In the genomic region with DNA sequence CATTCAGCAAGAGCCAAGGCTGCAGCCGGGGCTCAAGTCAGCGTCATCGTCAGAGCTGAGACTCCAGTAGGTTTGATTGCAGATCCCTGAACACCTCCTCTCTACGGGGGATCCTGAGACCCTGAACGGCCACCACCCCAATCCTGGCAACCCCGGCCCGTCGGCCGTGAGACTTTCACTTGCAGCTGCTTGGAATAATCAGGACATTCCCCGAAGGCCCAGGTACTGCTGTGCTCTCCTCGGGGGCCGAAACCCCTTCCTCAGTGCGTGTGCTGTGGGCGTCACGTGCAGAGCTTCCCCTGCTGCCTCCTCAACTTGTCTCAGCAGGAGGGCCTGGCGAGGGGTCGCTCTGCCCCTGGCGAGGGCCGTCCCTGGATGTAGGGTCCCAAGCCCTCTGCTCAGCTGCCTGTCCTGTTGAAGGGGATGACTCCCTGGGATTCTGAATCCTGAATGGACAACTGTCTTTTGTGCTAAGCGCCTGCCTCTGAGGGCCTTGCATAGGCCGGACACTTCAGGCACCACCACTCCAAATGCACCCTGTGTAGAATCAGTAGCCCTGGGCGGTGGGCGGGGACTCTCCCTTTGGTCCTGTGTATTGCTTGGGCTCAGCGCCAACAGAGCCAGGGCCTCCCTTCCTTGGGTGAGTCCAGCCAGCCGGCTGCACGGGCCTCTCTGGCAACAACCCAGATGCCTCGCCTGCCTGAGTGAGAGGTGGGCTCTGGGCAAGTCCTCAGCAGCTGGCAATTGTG, we compare ENCODE assay signal across 17 cellular contexts.
A peak's percentile ranks its signal among the peaks of the same experiment; 100 is the strongest.
DNase-seq lines count a peak whose midpoint lies in the region; ATAC-seq and TF ChIP-seq lines count a peak whose summit lies in the region.
"Had no signal": no experiment of that assay in that cellular context is flagged by ENCODE, and none has a peak within 500 bp of the region (broad histone marks: within the 10 kb centered on the region; RNA-seq: fewer than 3 reads in every experiment).

No MANE protein-coding gene starts in this region.

- peak; percentile 75 for DNase-seq in DMS79 (lab: John Stamatoyannopoulos, UW)
- peak; percentile 16 for DNase-seq in GOT3 (lab: John Stamatoyannopoulos, UW)
- DNase-seq in RPMI7951 (ENCODE audit: low read depth) = peak; percentile 94
- DNase-seq in neural progenitor cell (ENCODE audit: low spot score) = no peak
- no peak for DNase-seq in stimulated activated CD4-positive, alpha-beta T cell treated with anti-CD3 and anti-CD28 coated beads, Interleukin-2, amount 100 ng/mL, for 48 hours
- DNase-seq: activated naive CD4-positive, alpha-beta T cell treated with anti-CD3 and anti-CD28 coated beads, Interleukin-2, amount 50 U/mL, for 16 hours; body of pancreas; C1 segment of cervical spinal cord; GDM1; kidney glomerular epithelial cell; T-helper 2 cell had no signal

- no peaks in the 10 kb centered on the region for H3K9me3 ChIP-seq in neural progenitor cell (ENCODE audit: low read depth)
- H3K9me3 ChIP-seq: body of pancreas, mucosa of descending colon had no signal

- peaks cover 4% of the 10 kb centered on the region for H3K27me3 Mint-ChIP-seq in neural progenitor cell (ENCODE audit: insufficient read depth, low read depth)

- no peaks in the 10 kb centered on the region for H3K36me3 ChIP-seq in neural progenitor cell

- no peak overlapping the region for H3K4me2 ChIP-seq in neural progenitor cell

- H3K79me2 ChIP-seq in neural progenitor cell (ENCODE audit: low read depth) = no peaks in the 10 kb centered on the region
- H3K79me2 ChIP-seq: parathyroid adenoma had no signal

- H3K27ac Mint-ChIP-seq in neural progenitor cell = peak overlapping the region; percentile 33

- no peak overlapping the region for H3K9ac ChIP-seq in neural progenitor cell
- H3K9ac ChIP-seq: parathyroid adenoma had no signal

- H3K4me1 Mint-ChIP-seq in neural progenitor cell = no peaks in the 10 kb centered on the region

- ATAC-seq in GM18868 (IDR thresholded peaks at IDR 0.05; ENCODE audit: unreplicated experiment) (no peak), GM19328 (IDR thresholded peaks at IDR 0.05; ENCODE audit: unreplicated experiment) (no peak)
- ATAC-seq: body of pancreas, esophagus mucosa, mucosa of descending colon had no signal

- H3K27me3 ChIP-seq in neural progenitor cell = no peaks in the 10 kb centered on the region
- H3K27me3 ChIP-seq: body of pancreas had no signal

- H3K4me3 Mint-ChIP-seq in neural progenitor cell = no peak overlapping the region

- H2AFZ ChIP-seq in neural progenitor cell (replicated peaks) = no peak overlapping the region
- H2AFZ ChIP-seq: parathyroid adenoma had no signal

- TF ChIP-seq CTCF in neural progenitor cell (IDR thresholded peaks at IDR 0.05) = no peak

- H4K20me1 ChIP-seq in neural progenitor cell (ENCODE audit: low read depth) = no peaks in the 10 kb centered on the region

- no peaks in the 10 kb centered on the region for H3K4me1 ChIP-seq in neural progenitor cell
- H3K4me1 ChIP-seq: body of pancreas, parathyroid adenoma had no signal

- no peak overlapping the region for H3K4me3 ChIP-seq in neural progenitor cell
- H3K4me3 ChIP-seq: body of pancreas, dorsolateral prefrontal cortex, mucosa of descending colon had no signal

- H3F3A ChIP-seq in neural progenitor cell (ENCODE audit: low read depth) = no peaks in the 10 kb centered on the region

- H3K9me3 Mint-ChIP-seq in neural progenitor cell = peaks cover 4% of the 10 kb centered on the region

- no peak overlapping the region for H3K27ac ChIP-seq in neural progenitor cell
- H3K27ac ChIP-seq: body of pancreas, dorsolateral prefrontal cortex, parathyroid adenoma had no signal

- no peaks in the 10 kb centered on the region for H3K36me3 Mint-ChIP-seq in neural progenitor cell

Comparison
In these comparisons a context has a peak if more than half of its experiments do, and no peak if none do; other contexts are left out.
1. DNase-seq: peak in DMS79 (single experiment), GOT3 (single experiment) and RPMI7951 (single experiment); none in neural progenitor cell (single experiment) and stimulated activated CD4-positive, alpha-beta T cell treated with anti-CD3 and anti-CD28 coated beads, Interleukin-2, amount 100 ng/mL, for 48 hours (0 of 2).